ENCODE assay signal across 2 cellular contexts in genomic region chr15:59380902-59381610, GRCh38.
TF ChIP-seq lines count a peak whose summit lies in the region.

No MANE protein-coding gene starts in this region.

TF ChIP-seq in HCT116, 20 proteins besides CTCF, POLR2A, EP300 and RAD21:
- TF ChIP-seq JUND (IDR thresholded peaks at IDR 0.05) (peak; percentile 12; the same call in 1 of the 2 replicates), REST (IDR thresholded peaks at IDR 0.05; ENCODE audit: low read depth) (no peak), ELF1 (IDR thresholded peaks at IDR 0.05; ENCODE audit: borderline replicate concordance, low read depth) (no peak), SP1 (IDR thresholded peaks at IDR 0.05; ENCODE audit: low read depth) (no peak), CEBPB (IDR thresholded peaks at IDR 0.05; ENCODE audit: low read depth) (no peak), CBX3 (IDR thresholded peaks at IDR 0.05; ENCODE audit: low read depth) (no peak)

TF ChIP-seq in HepG2, 621 proteins besides CTCF, POLR2A, EP300 and RAD21:
- TF ChIP-seq CREB1 (IDR thresholded peaks at IDR 0.05) (peak; percentile 43; the same call in 1 of the 2 replicates), CREB1 (CRISPR knock-in tag; IDR thresholded peaks at IDR 0.05) (no peak), ZNF740 (CRISPR knock-in tag; IDR thresholded peaks at IDR 0.05) (no peak), PAWR (CRISPR knock-in tag; IDR thresholded peaks at IDR 0.05; ENCODE audit: borderline replicate concordance) (no peak), NRL (CRISPR knock-in tag; IDR thresholded peaks at IDR 0.05; ENCODE audit: borderline replicate concordance) (no peak), ZNF484 (CRISPR knock-in tag; IDR thresholded peaks at IDR 0.05; ENCODE audit: borderline replicate concordance, low read depth) (no peak)
